Comparison of ENCODE assay signal across 16 cellular contexts in the genomic region with DNA sequence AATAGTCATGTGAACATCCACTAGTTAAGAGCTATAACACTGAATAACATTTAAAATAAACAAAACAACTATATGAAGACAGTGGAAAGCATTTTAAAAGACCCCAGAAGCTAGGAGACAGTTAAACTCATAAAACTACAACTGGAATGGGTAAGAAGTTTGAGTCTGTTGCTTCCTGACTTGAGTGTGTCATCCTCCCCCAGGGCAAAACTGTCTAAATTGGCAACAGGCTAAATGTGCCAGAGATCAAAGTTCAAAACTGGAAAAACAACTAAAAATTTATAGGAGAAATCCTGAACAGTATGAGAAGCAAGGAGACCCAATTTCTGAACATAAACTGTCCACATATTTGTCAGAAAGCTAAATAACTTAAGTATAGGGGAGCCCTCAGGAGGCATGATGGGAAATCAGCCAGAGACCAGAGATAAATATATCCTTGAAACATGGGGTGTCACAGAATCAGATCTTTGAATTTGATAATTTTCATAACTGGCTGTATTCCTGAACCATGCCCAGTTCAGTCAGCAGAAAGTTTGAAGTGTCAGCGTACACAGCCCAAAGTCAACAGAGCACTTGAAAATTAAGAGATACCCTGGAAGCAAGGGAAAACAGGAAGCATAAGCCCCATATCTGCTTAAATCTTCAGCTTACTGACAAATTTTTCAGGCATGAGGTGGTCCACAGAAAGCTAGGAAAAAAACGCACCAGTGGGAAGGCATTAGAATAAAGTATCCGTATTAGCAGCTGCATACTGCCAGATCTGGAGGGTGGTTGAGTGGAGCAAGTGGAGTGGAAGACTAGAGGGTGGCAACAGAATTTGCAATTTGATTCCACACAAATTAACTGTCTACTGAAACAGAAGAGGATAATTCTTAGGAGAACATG.
"Had no signal": no experiment of that assay in that cellular context is flagged by ENCODE, and none has a peak within 500 bp of the region (broad histone marks: within the 10 kb centered on the region; RNA-seq: fewer than 3 reads in every experiment).

No MANE protein-coding gene starts in this region.

- H3K9me3 Mint-ChIP-seq: activated T-helper 2 cell treated with anti-CD3 and anti-CD28 coated beads, Interferon-gamma antibody, Interleukin-2, Interleukin-4, amounts not matched to agents 10 μg/mL and 5 μg/mL and 100 μg/mL, durations not matched to agents 14 hours and 24 hours and 36 hours; T-helper 1 cell treated with Interleukin-12 subunit alpha and Interleukin-12 subunit beta and Interleukin-4 antibody, amounts not matched to agents 30 μg/mL and 1 μg/mL, for 36 hours had no signal

- H3K27me3 ChIP-seq: ascending aorta, dorsolateral prefrontal cortex, suprapubic skin, upper lobe of left lung had no signal

- H3K27ac Mint-ChIP-seq: activated naive CD4-positive, alpha-beta T cell treated with anti-CD3 and anti-CD28 coated beads for 36 hours; activated T-helper 2 cell treated with anti-CD3 and anti-CD28 coated beads, Interferon-gamma antibody, Interleukin-2, Interleukin-4, amounts not matched to agents 10 μg/mL and 5 μg/mL and 100 μg/mL, durations not matched to agents 14 hours and 24 hours and 36 hours; nephron progenitor cell; T-helper 1 cell treated with Interleukin-12 subunit alpha and Interleukin-12 subunit beta and Interleukin-4 antibody, amounts not matched to agents 30 μg/mL and 1 μg/mL, for 36 hours had no signal

- DNase-seq: activated CD4-positive, alpha-beta T cell treated with anti-CD3 and anti-CD28 coated beads, Interleukin-2, amount 50 U/mL, for 48 hours; activated naive CD4-positive, alpha-beta T cell treated with anti-CD3 and anti-CD28 coated beads for 36 hours; dorsolateral prefrontal cortex; hippocampal formation; kidney glomerular epithelial cell; nephron progenitor cell; occipital lobe; right cardiac atrium; stimulated activated naive CD8-positive, alpha-beta T cell treated with anti-CD3 and anti-CD28 coated beads, Interleukin-15, Interleukin-2, amounts not matched to agents 100 U/mL and 50 U/mL, for 24 hours; upper lobe of left lung; WERI-Rb-1 had no signal

- H3K4me3 ChIP-seq: ascending aorta, dorsolateral prefrontal cortex, prostate gland, suprapubic skin, upper lobe of left lung had no signal

- ATAC-seq: right cardiac atrium; stimulated activated naive CD8-positive, alpha-beta T cell treated with anti-CD3 and anti-CD28 coated beads, Interleukin-15, Interleukin-2, amounts not matched to agents 100 U/mL and 50 U/mL, for 24 hours had no signal

- H3K4me3 Mint-ChIP-seq: activated naive CD4-positive, alpha-beta T cell treated with anti-CD3 and anti-CD28 coated beads for 36 hours; nephron progenitor cell; T-helper 1 cell treated with Interleukin-12 subunit alpha and Interleukin-12 subunit beta and Interleukin-4 antibody, amounts not matched to agents 30 μg/mL and 1 μg/mL, for 36 hours had no signal

- H3K36me3 ChIP-seq: ascending aorta, prostate gland, suprapubic skin, upper lobe of left lung, WERI-Rb-1 had no signal
